In the genomic region with DNA sequence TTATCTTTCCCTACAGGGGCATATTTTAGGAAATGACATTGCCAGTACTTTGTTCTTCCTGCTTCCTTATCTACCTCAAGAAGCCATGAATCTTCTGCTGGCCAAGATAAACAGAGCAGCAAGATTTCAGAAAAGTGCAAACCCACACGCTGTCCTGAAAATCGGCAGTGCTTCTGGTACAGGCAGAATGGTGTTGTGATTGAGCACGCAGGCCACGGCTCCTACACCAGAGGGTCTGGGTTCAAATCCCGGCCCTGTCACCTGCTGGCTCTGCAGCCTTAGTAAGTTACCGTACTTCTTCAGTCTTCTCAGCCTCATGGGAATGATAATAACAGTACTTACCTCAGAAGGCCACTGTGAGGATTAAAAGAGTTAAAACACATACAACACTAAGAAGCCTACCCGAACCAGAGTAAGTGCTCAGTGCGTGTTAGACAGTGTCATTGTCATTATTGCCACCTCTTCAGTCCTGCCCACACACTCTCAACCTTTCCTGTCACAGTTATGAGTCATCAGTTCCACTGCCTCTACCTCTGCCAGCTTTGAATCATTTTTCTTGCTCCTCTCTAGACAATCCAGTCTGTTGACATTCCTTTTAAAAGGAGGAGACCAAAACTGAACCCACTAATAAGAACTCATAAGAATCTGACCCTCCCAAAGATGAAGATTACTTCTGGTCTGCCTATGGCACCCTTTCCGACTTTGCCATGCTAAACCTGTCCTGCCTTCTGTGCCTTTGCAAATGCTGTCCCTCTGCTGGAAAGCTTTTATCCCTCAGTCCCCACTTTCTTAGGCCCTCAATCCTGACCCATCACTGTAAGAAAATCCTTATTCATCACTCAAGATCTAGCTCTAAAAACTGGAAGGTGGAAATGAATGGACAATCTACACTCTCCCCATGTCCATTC, we compare ENCODE assay signal across 8 cellular contexts. TPM values are rescaled to one million over a fixed set of nuclear protein-coding genes. Genes with fewer than 3 reads are reported as not detected.
A peak's percentile ranks its signal among the peaks of the same experiment; 100 is the strongest.
DNase-seq lines count a peak whose midpoint lies in the region; ATAC-seq and TF ChIP-seq lines count a peak whose summit lies in the region.

No MANE protein-coding gene starts in this region.

- no peaks in the 10 kb centered on the region for H3K27me3 ChIP-seq in effector memory CD4-positive, alpha-beta T cell (replicated peaks; ENCODE audit: control insufficient read depth, insufficient read depth, low read length, poor library complexity, severe bottlenecking)

- peak; percentile 88 for ATAC-seq in GM19395 (IDR thresholded peaks at IDR 0.05; ENCODE audit: unreplicated experiment)
- peak; percentile 87 for ATAC-seq in HG03558 (IDR thresholded peaks at IDR 0.05; ENCODE audit: extremely low read depth, unreplicated experiment)

- no peak overlapping the region for H3K4me3 ChIP-seq in effector memory CD4-positive, alpha-beta T cell (ENCODE audit: insufficient read depth, low read depth, low read length, poor library complexity, severe bottlenecking)

- H3K27ac ChIP-seq in VCaP: peak overlapping the region; percentile 83
- peak overlapping the region; percentile 71 for H3K27ac ChIP-seq in effector memory CD4-positive, alpha-beta T cell (ENCODE audit: insufficient read depth, low read length, poor library complexity, severe bottlenecking)

- no peak for TF ChIP-seq CTCF in VCaP (conservative IDR thresholded peaks at IDR 0.05)

- no peaks in the 10 kb centered on the region for H3K9me3 ChIP-seq in effector memory CD4-positive, alpha-beta T cell (ENCODE audit: control insufficient read depth, low read length)

- peak; percentile 50 for DNase-seq in Ammon's horn (ENCODE audit: low spot score)
- DNase-seq in effector memory CD4-positive, alpha-beta T cell: peak; percentile 37 to 50 (median 46)
- peak; percentile 85 for DNase-seq in pulmonary artery endothelial cell (ENCODE audit: low read depth, low spot score)
- DNase-seq in NCI-H748 treated with DMSO at 0.1 percent for 48 hours (lab: John Stamatoyannopoulos, UW): no peak
- no peak for DNase-seq in NCI-H345 treated with DMSO at 0.1 percent for 48 hours (lab: John Stamatoyannopoulos, UW; ENCODE audit: unreplicated experiment)

- H3K36me3 ChIP-seq in effector memory CD4-positive, alpha-beta T cell (ENCODE audit: control insufficient read depth, insufficient read depth, low read length): peaks cover 8% of the 10 kb centered on the region

- peaks cover 61% of the 10 kb centered on the region for H3K4me1 ChIP-seq in effector memory CD4-positive, alpha-beta T cell (ENCODE audit: control insufficient read depth, insufficient read depth, low read length, poor library complexity, severe bottlenecking)

RNA-seq across cellular contexts. Expression of a gene that starts 10.7 kb away (rescaled TPM):
- total RNA-seq in pulmonary artery endothelial cell: 11.5 and 14.2 TPM in 2 replicates

RNA-seq across cellular contexts. Expression of a gene that starts 16.6 kb away (rescaled TPM):
- total RNA-seq in pulmonary artery endothelial cell: 0.13 and 0.35 TPM in 2 replicates

RNA-seq across cellular contexts. Expression of a gene that starts 22.7 kb away (rescaled TPM):
- total RNA-seq in pulmonary artery endothelial cell: 116 and 148 TPM in 2 replicates

Comparison
In these comparisons a context has a peak if more than half of its experiments do, and no peak if none do; other contexts are left out.
1. DNase-seq: peak in Ammon's horn (single experiment), effector memory CD4-positive, alpha-beta T cell (3 of 3) and pulmonary artery endothelial cell (single experiment); none in NCI-H748 treated with DMSO at 0.1 percent for 48 hours (single experiment) and NCI-H345 treated with DMSO at 0.1 percent for 48 hours (single experiment).